Comparison of ENCODE assay signal across 25 cellular contexts in the genomic region with DNA sequence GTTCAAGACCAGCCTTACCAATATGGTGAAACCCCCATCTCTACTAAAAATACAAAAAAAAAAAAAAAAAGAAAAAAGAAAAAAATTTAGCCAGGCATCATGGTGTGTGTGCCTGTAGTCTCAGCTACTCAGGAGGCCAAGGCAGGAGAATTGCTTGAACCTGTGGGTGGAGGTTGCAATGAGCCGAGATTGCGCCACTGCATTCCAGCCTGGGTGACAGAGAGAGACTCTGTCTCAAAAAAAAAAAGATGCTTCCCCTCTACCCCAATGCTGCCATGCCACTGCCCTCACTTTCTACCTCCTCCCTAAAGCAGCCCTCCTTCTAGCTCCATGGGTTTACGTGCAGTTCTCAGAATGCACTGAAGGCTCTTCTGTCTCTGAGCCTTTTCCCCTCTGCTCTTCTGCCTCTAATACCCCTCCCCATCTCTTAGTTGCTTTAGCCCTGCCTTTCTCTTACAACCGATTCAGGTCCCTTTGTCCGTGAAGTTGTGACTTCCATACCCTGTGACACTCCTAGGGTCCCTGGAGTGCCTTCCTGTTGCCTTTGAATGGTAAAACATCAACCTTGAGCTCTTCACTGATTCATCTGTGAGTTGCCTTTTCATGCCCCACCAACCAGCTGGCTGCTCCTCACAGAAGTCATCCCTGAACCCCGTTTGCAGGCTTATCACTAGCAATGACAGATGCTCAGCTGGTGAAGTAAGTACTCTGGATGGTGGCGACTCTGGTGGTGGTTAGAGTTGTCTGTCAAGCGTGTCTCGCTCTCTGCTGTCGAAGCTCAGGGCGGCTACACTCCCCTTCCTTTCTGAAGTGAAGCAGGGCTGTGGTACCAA.
"Had no signal": no experiment of that assay in that cellular context is flagged by ENCODE, and none has a peak within 500 bp of the region (broad histone marks: within the 10 kb centered on the region; RNA-seq: fewer than 3 reads in every experiment).

No MANE protein-coding gene starts in this region.

- H3K27ac ChIP-seq: gastrocnemius medialis, neutrophil, psoas muscle had no signal

- H3K36me3 ChIP-seq: gastrocnemius medialis, neutrophil, pancreas, thyroid gland had no signal

- FAIRE-seq: endothelial cell of umbilical vein, pancreas had no signal

- H3K9me3 ChIP-seq: gastrocnemius medialis, neutrophil, pancreas, psoas muscle, thyroid gland had no signal

- H3K4me1 ChIP-seq: gastrocnemius medialis, pancreas, psoas muscle had no signal

- DNase-seq: activated CD4-positive, alpha-beta T cell treated with anti-CD3 and anti-CD28 coated beads for 36 hours; activated CD4-positive, alpha-beta T cell treated with anti-CD3 and anti-CD28 coated beads, Interleukin-2, amount 50 U/mL, for 4 hours; activated effector memory CD4-positive, alpha-beta T cell treated with Interleukin-2 at 50 U/mL for 16 hours; activated T-cell treated with anti-CD3 and anti-CD28 coated beads, Interleukin-2, amount 50 U/mL, for 48 hours; aorta; dermis blood vessel endothelial cell; effector memory CD4-positive, alpha-beta T cell; gastrocnemius medialis; hypothalamus; left ventricle myocardium superior; mammary epithelial cell; midbrain; natural killer cell; pancreas; psoas muscle; right cardiac atrium; stimulated activated CD4-positive, alpha-beta T cell treated with anti-CD3 and anti-CD28 coated beads, Interleukin-12 subunit alpha, Interleukin-12 subunit beta, amount 100 ng/mL, for 4 hours; stimulated activated CD4-positive, alpha-beta T cell treated with anti-CD3 and anti-CD28 coated beads, Interleukin-4, amount 100 ng/mL, for 4 hours; substantia nigra; T-helper 9 cell; thyroid gland had no signal

- H3K27me3 ChIP-seq: gastrocnemius medialis, neutrophil, pancreas, thyroid gland had no signal

- ATAC-seq: activated CD4-positive, alpha-beta T cell treated with anti-CD3 and anti-CD28 coated beads for 36 hours; esophagus mucosa; gastrocnemius medialis; left ventricle myocardium superior; natural killer cell; pancreas; psoas muscle; right cardiac atrium; WTC11 had no signal

- H3K4me3 ChIP-seq: gastrocnemius medialis, pancreas, psoas muscle, thyroid gland had no signal
